In genomic region chr6:105188251-105188650, GRCh38 we compare ENCODE assay signal across 10 cellular contexts. TPM values are rescaled to one million over a fixed set of nuclear protein-coding genes. Genes with fewer than 3 reads are reported as not detected.
"Had no signal": no experiment of that assay in that cellular context is flagged by ENCODE, and none has a peak within 500 bp of the region (broad histone marks: within the 10 kb centered on the region; RNA-seq: fewer than 3 reads in every experiment).

No MANE protein-coding gene starts in this region.

- H3K4me3 ChIP-seq: K562 had no signal

- H3K9ac ChIP-seq: KMS-11 had no signal

- ATAC-seq: HepG2, K562 had no signal

- H3K4me2 ChIP-seq: KMS-11 had no signal

- H3K27ac ChIP-seq: HL-60, KMS-11 had no signal

- FAIRE-seq: HepG2, HTR-8/SVneo had no signal

- DNase-seq: IMR-90, KBM-7, KG1 had no signal

RNA-seq across cellular contexts. Expression of gene POPDC3, which starts 8.4 kb away (rescaled TPM):
- total RNA-seq: HT-29 had no signal
- polyA plus RNA-seq: IgD-negative memory B cell had no signal
